ENCODE assay signal across 19 cellular contexts in the genomic region with DNA sequence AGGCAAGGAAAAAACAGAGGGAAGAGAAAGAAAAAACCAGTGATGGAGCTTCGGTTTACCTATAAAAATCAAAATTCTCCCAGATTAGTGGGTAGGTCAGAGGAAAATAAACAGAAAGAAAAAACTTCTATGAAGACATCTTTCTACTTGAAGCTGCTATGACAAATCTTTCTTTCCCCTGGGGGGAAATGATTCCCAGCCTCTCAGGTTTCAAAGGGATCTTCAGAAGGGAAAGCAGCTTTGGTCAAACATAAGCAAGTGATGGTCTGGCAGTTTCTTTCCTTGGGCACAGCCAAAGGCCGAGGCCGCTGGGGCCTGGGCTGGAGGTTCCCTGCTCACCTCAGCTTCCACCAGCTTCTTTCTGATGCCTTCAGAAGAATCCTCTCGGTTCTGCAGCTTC.
DNase-seq lines count a peak whose midpoint lies in the region; ATAC-seq and TF ChIP-seq lines count a peak whose summit lies in the region.
"Had no signal": no experiment of that assay in that cellular context is flagged by ENCODE, and none has a peak within 500 bp of the region (broad histone marks: within the 10 kb centered on the region; RNA-seq: fewer than 3 reads in every experiment).

No MANE protein-coding gene starts in this region.

- H3K4me3 ChIP-seq in psoas muscle: no peak overlapping the region

- no peak for TF ChIP-seq CTCF in psoas muscle (IDR thresholded peaks at IDR 0.05)

- H3K36me3 ChIP-seq in psoas muscle (ENCODE audit: insufficient read depth in 1 of 2, low read depth in 1 of 2): no peaks in the 10 kb centered on the region

- no peak for ATAC-seq in psoas muscle
- ATAC-seq in HG03097 (IDR thresholded peaks at IDR 0.05; ENCODE audit: low FRiP score, unreplicated experiment): no peak

- WGBS in psoas muscle, 3 donors: 86 to 94% (median 91%) methylated on average over 4 of the region's 4 CpGs

- no peak overlapping the region for H3K27ac ChIP-seq in psoas muscle

- no peaks in the 10 kb centered on the region for H3K9me3 ChIP-seq in psoas muscle
- H3K9me3 ChIP-seq: SK-N-SH had no signal

- no peaks in the 10 kb centered on the region for H3K4me1 ChIP-seq in psoas muscle

- intact Hi-C loops in psoas muscle (cut with DNase I): no loop called here

- DNase-seq in ELR (ENCODE audit: low read depth): peak; percentile 53
- peak; percentile 50 for DNase-seq in RPMI7951 (ENCODE audit: low read depth)
- DNase-seq in fibroblast of gingiva (ENCODE audit: low read depth): peak; percentile 15
- DNase-seq in stromal cell of bone marrow (ENCODE audit: low read depth): peak; percentile 38
- no peak for DNase-seq in psoas muscle
- no peak for DNase-seq in hepatic stellate cell (ENCODE audit: low spot score)
- DNase-seq: C1 segment of cervical spinal cord, DMS79, GDM1, H7, Kasumi-1, NCI-H1105, NCI-H2081 treated with DMSO at 0.1 percent for 48 hours, NCI-H774, OCI-M1, RPMI8226, SHP77 treated with DMSO at 0.1 percent for 48 hours, SK-N-SH had no signal

- H3K27me3 ChIP-seq in psoas muscle (ENCODE audit: insufficient read depth in 3 of 3, low read length in 2 of 3): no peaks in the 10 kb centered on the region

Comparison
In these comparisons a context has a peak if more than half of its experiments do, and no peak if none do; other contexts are left out.
1. DNase-seq: peak in ELR (single experiment), RPMI7951 (single experiment), fibroblast of gingiva (single experiment) and stromal cell of bone marrow (single experiment); none in psoas muscle (0 of 2) and hepatic stellate cell (single experiment).